9 cellular contexts compared by ENCODE assay signal in genomic region chr3:49017229-49017615, GRCh38. TPM values are rescaled to one million over a fixed set of nuclear protein-coding genes. Genes with fewer than 3 reads are reported as not detected.
DNase-seq lines count a peak whose midpoint lies in the region; ATAC-seq lines count a peak whose summit lies in the region.
"Had no signal": no experiment of that assay in that cellular context is flagged by ENCODE, and none has a peak within 500 bp of the region (broad histone marks: within the 10 kb centered on the region; RNA-seq: fewer than 3 reads in every experiment).

No MANE protein-coding gene starts in this region.

- peak overlapping the region; percentile 85 for H3K27ac Mint-ChIP-seq in activated CD8-positive, alpha-beta T cell treated with anti-CD3 and anti-CD28 coated beads, Interleukin-2, amount 10 ng/mL, durations not matched to agents 7 days and 5 days

- peak overlapping the region; percentile 97 for H3K4me3 Mint-ChIP-seq in activated CD8-positive, alpha-beta T cell treated with anti-CD3 and anti-CD28 coated beads, Interleukin-2, amount 10 ng/mL, durations not matched to agents 7 days and 5 days

- H3K27me3 Mint-ChIP-seq in activated CD8-positive, alpha-beta T cell treated with anti-CD3 and anti-CD28 coated beads, Interleukin-2, amount 10 ng/mL, durations not matched to agents 7 days and 5 days (ENCODE audit: low read depth): no peaks in the 10 kb centered on the region

- H3K36me3 ChIP-seq in subcutaneous abdominal adipose tissue (ENCODE audit: control insufficient read depth in 5 of 5, insufficient read depth in 5 of 5, low read length in 5 of 5): peaks cover 0 to 47% (median 43%) of the 10 kb centered on the region in 5 donors

- H3K9me3 Mint-ChIP-seq in activated CD8-positive, alpha-beta T cell treated with anti-CD3 and anti-CD28 coated beads, Interleukin-2, amount 10 ng/mL, durations not matched to agents 7 days and 5 days (ENCODE audit: insufficient read depth): no peaks in the 10 kb centered on the region

- POLR2A ChIA-PET in activated CD8-positive, alpha-beta T cell treated with anti-CD3 and anti-CD28 coated beads, Interleukin-2, amount 10 ng/mL, durations not matched to agents 7 days and 5 days (lab: Charles Lee): interaction anchor here (0.5 to 8.2 kb wide), 8 partner anchors 9 to 98 kb away, joined by 3 to 160 read pairs (median 3); partner anchors contain the start of genes P4HTM, QRICH1 and WDR6

- ATAC-seq in activated CD8-positive, alpha-beta T cell treated with anti-CD3 and anti-CD28 coated beads, Interleukin-2, amount 10 ng/mL, durations not matched to agents 7 days and 5 days: no peak
- no peak for ATAC-seq in HG03175 (IDR thresholded peaks at IDR 0.05; ENCODE audit: unreplicated experiment)

- H3K4me3 ChIP-seq in iPS-18c (ENCODE audit: insufficient read depth, low read depth, low read length) (peak overlapping the region; percentile 91), subcutaneous abdominal adipose tissue (ENCODE audit: low read depth in 1 of 5, low read length in 5 of 5) (peak overlapping the region; percentile 41 to 89 (median 83))

- DNase-seq in activated CD8-positive, alpha-beta memory T cell treated with anti-CD3 and anti-CD28 coated beads for 24 hours: peak; percentile 67
- DNase-seq in activated CD8-positive, alpha-beta memory T cell treated with anti-CD3 and anti-CD28 coated beads, Interleukin-2, amount 50 U/mL, for 4 hours: no peak
- DNase-seq in activated CD8-positive, alpha-beta T cell treated with anti-CD3 and anti-CD28 coated beads, Interleukin-2, amount 10 ng/mL, durations not matched to agents 7 days and 5 days: no peak
- DNase-seq in GM03348 (ENCODE audit: low spot score): no peak
- DNase-seq in activated CD4-positive, CD25-positive, alpha-beta regulatory T cell treated with anti-CD3 and anti-CD28 coated beads, Interleukin-2, amount 50 U/mL, for 72 hours: no peak
- DNase-seq: activated CD4-positive, alpha-beta T cell treated with anti-CD3 and anti-CD28 coated beads for 4 hours had no signal

- no peaks in the 10 kb centered on the region for H3K9me3 ChIP-seq in iPS-18c (ENCODE audit: control insufficient read depth, insufficient read depth, low read length)
- H3K9me3 ChIP-seq in subcutaneous abdominal adipose tissue (ENCODE audit: control insufficient read depth in 5 of 5, low read length in 5 of 5): no peaks in the 10 kb centered on the region

- peaks cover 39% of the 10 kb centered on the region for H3K36me3 Mint-ChIP-seq in activated CD8-positive, alpha-beta T cell treated with anti-CD3 and anti-CD28 coated beads, Interleukin-2, amount 10 ng/mL, durations not matched to agents 7 days and 5 days (ENCODE audit: low read depth)

- H3K4me1 Mint-ChIP-seq in activated CD8-positive, alpha-beta T cell treated with anti-CD3 and anti-CD28 coated beads, Interleukin-2, amount 10 ng/mL, durations not matched to agents 7 days and 5 days (ENCODE audit: low read depth): peaks cover 37% of the 10 kb centered on the region

- CTCF ChIA-PET in activated CD8-positive, alpha-beta T cell treated with anti-CD3 and anti-CD28 coated beads, Interleukin-2, amount 10 ng/mL, durations not matched to agents 7 days and 5 days (lab: Charles Lee): interaction anchor here (1.0 to 19.2 kb wide), 4 partner anchors 9 to 77 kb away, joined by 3 to 319 read pairs (median 49); partner anchors contain the start of genes IMPDH2, P4HTM and WDR6

- H3K27me3 ChIP-seq in subcutaneous abdominal adipose tissue (ENCODE audit: control insufficient read depth in 5 of 5, insufficient read depth in 4 of 5, low read length in 5 of 5): no peaks in the 10 kb centered on the region

- H3K4me1 ChIP-seq in subcutaneous abdominal adipose tissue (ENCODE audit: control insufficient read depth in 5 of 5, insufficient read depth in 5 of 5, low read length in 5 of 5): peaks cover 5 to 47% (median 38%) of the 10 kb centered on the region in 5 donors

- H3K27ac ChIP-seq in subcutaneous abdominal adipose tissue (ENCODE audit: low read depth, low read length): no peak overlapping the region

- H3K9ac ChIP-seq in subcutaneous abdominal adipose tissue (ENCODE audit: low read length in 5 of 5): peak overlapping the region in 3 of 5 donors; percentile 45 to 76 (median 61)

RNA-seq across cellular contexts. Expression of gene DALRD3, which starts 1.2 kb away (rescaled TPM):
- 10 to 100 TPM; 24.7 to 25.4 TPM for total RNA-seq in activated CD8-positive, alpha-beta T cell treated with anti-CD3 and anti-CD28 coated beads, Interleukin-2, amount 10 ng/mL, durations not matched to agents 7 days and 5 days

RNA-seq across cellular contexts. Expression of gene NDUFAF3, which starts 4.7 kb away (rescaled TPM):
- total RNA-seq in activated CD8-positive, alpha-beta T cell treated with anti-CD3 and anti-CD28 coated beads, Interleukin-2, amount 10 ng/mL, durations not matched to agents 7 days and 5 days: 10 to 100 TPM; 92.1 to 93.7 TPM

RNA-seq across cellular contexts. Expression of gene WDR6, which starts 10.0 kb away (rescaled TPM):
- 100 to 1,000 TPM; 134 to 140 TPM for total RNA-seq in activated CD8-positive, alpha-beta T cell treated with anti-CD3 and anti-CD28 coated beads, Interleukin-2, amount 10 ng/mL, durations not matched to agents 7 days and 5 days

RNA-seq across cellular contexts. Expression of gene IMPDH2, which starts 12.0 kb away (rescaled TPM):
- 100 to 1,000 TPM; 227 to 229 TPM for total RNA-seq in activated CD8-positive, alpha-beta T cell treated with anti-CD3 and anti-CD28 coated beads, Interleukin-2, amount 10 ng/mL, durations not matched to agents 7 days and 5 days

RNA-seq across cellular contexts. Expression of gene P4HTM, which starts 27.2 kb away (rescaled TPM):
- 10 to 100 TPM; 35.2 to 39.6 TPM for total RNA-seq in activated CD8-positive, alpha-beta T cell treated with anti-CD3 and anti-CD28 coated beads, Interleukin-2, amount 10 ng/mL, durations not matched to agents 7 days and 5 days
